Comparison of ENCODE assay signal across 9 cellular contexts in genomic region chr2:1591978-1592907, GRCh38.
DNase-seq lines count a peak whose midpoint lies in the region; ATAC-seq and TF ChIP-seq lines count a peak whose summit lies in the region.
"Had no signal": no experiment of that assay in that cellular context is flagged by ENCODE, and none has a peak within 500 bp of the region (broad histone marks: within the 10 kb centered on the region; RNA-seq: fewer than 3 reads in every experiment).

No MANE protein-coding gene starts in this region.

- peaks cover 35% of the 10 kb centered on the region for H3K27me3 ChIP-seq in left ventricle myocardium inferior (ENCODE audit: low read depth)
- no peaks in the 10 kb centered on the region for H3K27me3 ChIP-seq in prostate gland (replicated peaks; ENCODE audit: insufficient read depth)

- POLR2A ChIA-PET in WTC11 (lab: Charles Lee) = interaction anchor here (0.6 kb wide), 1 partner anchor 50 kb away, joined by 3 read pairs; no protein-coding TSS in a partner anchor

- H3K9me3 ChIP-seq in left ventricle myocardium inferior (replicated peaks) = peaks cover 4% of the 10 kb centered on the region
- no peaks in the 10 kb centered on the region for H3K9me3 ChIP-seq in prostate gland

- DNase-seq in EL (peak; percentile 19), WTC11 (ENCODE audit: low spot score) (peak; percentile 80), left ventricle myocardium inferior (peak; percentile 72), prostate gland (ENCODE audit: low spot score) (peak; percentile 82), H4 (ENCODE audit: low spot score) (no peak)

- H3K36me3 ChIP-seq in left ventricle myocardium inferior (no peaks in the 10 kb centered on the region), prostate gland (no peaks in the 10 kb centered on the region)

- peaks cover 52% of the 10 kb centered on the region for H3K4me1 ChIP-seq in left ventricle myocardium inferior
- H3K4me1 ChIP-seq in prostate gland (replicated peaks) = peaks cover 2% of the 10 kb centered on the region

- H3K36me3 Mint-ChIP-seq in WTC11 = no peaks in the 10 kb centered on the region; the same call in 1 of the 2 replicates

- H3K27ac Mint-ChIP-seq in WTC11 = no peak overlapping the region; the same call in 1 of the 2 replicates

- 52% methylated on average over 25 of the region's 28 CpGs for WGBS in prostate gland

- H3K27ac ChIP-seq in left ventricle myocardium inferior (replicated peaks) = peak overlapping the region; percentile 81
- no peak overlapping the region for H3K27ac ChIP-seq in prostate gland

- CTCF ChIA-PET in WTC11 (lab: Charles Lee) = interaction anchor here (0.9 to 3.8 kb wide), 8 partner anchors 9 to 177 kb away, joined by 3 to 35 read pairs (median 8); no protein-coding TSS in a partner anchor

- H3K4me1 Mint-ChIP-seq in WTC11 = peaks cover 30% of the 10 kb centered on the region

- no peaks in the 10 kb centered on the region for H3K27me3 Mint-ChIP-seq in WTC11 (ENCODE audit: low read depth)

- ATAC-seq in WTC11 (peak; percentile 81), GM19463 (IDR thresholded peaks at IDR 0.05; ENCODE audit: unreplicated experiment) (no peak), HG03469 (IDR thresholded peaks at IDR 0.05; ENCODE audit: unreplicated experiment) (no peak), GM21528 (IDR thresholded peaks at IDR 0.05; ENCODE audit: low FRiP score, unreplicated experiment) (no peak)
- ATAC-seq: GM12878 had no signal

- no peak for TF ChIP-seq POLR2A in prostate gland (IDR thresholded peaks at IDR 0.05)

- TF ChIP-seq CTCF in WTC11 (IDR thresholded peaks at IDR 0.05) (peak; percentile 32; the same call in 1 of the 2 replicates), left ventricle myocardium inferior (IDR thresholded peaks at IDR 0.05; ENCODE audit: borderline replicate concordance) (peak; percentile 72), prostate gland (IDR thresholded peaks at IDR 0.05) (peak; percentile 54 to 91 (median 74))

- no peak overlapping the region for H3K4me3 Mint-ChIP-seq in WTC11

- H3K9me3 Mint-ChIP-seq in WTC11 = no peaks in the 10 kb centered on the region

- H3K4me3 ChIP-seq in left ventricle myocardium inferior = peak overlapping the region; percentile 51
- no peak overlapping the region for H3K4me3 ChIP-seq in prostate gland
- H3K4me3 ChIP-seq: GM12878 had no signal

- intact Hi-C loops in left ventricle myocardium inferior (cut with micrococcal nuclease) (loop anchor here (10.0 kb wide), 1 partner anchor 63 kb away; no protein-coding TSS in a partner anchor), prostate gland (cut with DNase I) (loop anchor here (1.0 to 5.0 kb wide), 3 partner anchors 83 to 225 kb away; no protein-coding TSS in a partner anchor)

TF ChIP-seq in WTC11, 78 proteins besides CTCF, POLR2A, EP300 and RAD21 (continues in another document):
- TF ChIP-seq FOXP4 (CRISPR knock-in tag; IDR thresholded peaks at IDR 0.05) (0 out of 2 replicates have a peak, but pooled peaks have one; percentile 52), FOXK1 (CRISPR knock-in tag; IDR thresholded peaks at IDR 0.05) (peak; percentile 61), ESRRA (CRISPR knock-in tag; IDR thresholded peaks at IDR 0.05; ENCODE audit: borderline replicate concordance) (no peak), TEAD1 (CRISPR knock-in tag; IDR thresholded peaks at IDR 0.05) (no peak), ZNF281 (CRISPR knock-in tag; IDR thresholded peaks at IDR 0.05) (0 out of 2 replicates have a peak, but pooled peaks have one; percentile 20), SMAD4 (CRISPR knock-in tag; IDR thresholded peaks at IDR 0.05) (no peak), MAX (CRISPR knock-in tag; IDR thresholded peaks at IDR 0.05) (peak; percentile 65), ETV6 (CRISPR knock-in tag; IDR thresholded peaks at IDR 0.05) (peak; percentile 88; the same call in 1 of the 2 replicates), MLX (CRISPR knock-in tag; IDR thresholded peaks at IDR 0.05) (peak; percentile 14; the same call in 1 of the 2 replicates)
- TF ChIP-seq, protein P1, sequence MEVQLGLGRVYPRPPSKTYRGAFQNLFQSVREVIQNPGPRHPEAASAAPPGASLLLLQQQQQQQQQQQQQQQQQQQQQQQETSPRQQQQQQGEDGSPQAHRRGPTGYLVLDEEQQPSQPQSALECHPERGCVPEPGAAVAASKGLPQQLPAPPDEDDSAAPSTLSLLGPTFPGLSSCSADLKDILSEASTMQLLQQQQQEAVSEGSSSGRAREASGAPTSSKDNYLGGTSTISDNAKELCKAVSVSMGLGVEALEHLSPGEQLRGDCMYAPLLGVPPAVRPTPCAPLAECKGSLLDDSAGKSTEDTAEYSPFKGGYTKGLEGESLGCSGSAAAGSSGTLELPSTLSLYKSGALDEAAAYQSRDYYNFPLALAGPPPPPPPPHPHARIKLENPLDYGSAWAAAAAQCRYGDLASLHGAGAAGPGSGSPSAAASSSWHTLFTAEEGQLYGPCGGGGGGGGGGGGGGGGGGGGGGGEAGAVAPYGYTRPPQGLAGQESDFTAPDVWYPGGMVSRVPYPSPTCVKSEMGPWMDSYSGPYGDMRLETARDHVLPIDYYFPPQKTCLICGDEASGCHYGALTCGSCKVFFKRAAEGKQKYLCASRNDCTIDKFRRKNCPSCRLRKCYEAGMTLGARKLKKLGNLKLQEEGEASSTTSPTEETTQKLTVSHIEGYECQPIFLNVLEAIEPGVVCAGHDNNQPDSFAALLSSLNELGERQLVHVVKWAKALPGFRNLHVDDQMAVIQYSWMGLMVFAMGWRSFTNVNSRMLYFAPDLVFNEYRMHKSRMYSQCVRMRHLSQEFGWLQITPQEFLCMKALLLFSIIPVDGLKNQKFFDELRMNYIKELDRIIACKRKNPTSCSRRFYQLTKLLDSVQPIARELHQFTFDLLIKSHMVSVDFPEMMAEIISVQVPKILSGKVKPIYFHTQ (CRISPR knock-in tag; IDR thresholded peaks at IDR 0.05) = no peak
